In the genomic region with DNA sequence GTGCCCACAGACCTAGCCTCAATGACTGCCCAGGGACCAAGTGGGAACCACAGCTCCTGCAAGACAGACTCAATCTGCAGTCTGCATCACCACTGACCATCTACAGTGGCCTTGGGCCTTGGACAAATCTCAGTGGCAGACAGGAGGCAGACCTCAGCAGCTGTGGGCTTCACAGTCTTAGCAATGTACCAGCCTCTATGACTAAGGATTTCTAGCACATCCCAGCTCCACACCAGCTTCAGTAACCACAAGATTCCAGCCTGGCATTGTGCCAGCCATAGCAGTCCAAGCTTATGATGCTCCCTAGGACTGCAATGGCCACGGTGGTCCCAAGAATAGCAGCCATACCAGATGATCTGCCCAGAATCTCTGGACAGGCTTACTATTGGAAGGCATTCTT, we compare ENCODE assay signal across 17 cellular contexts. TPM values are rescaled to one million over a fixed set of nuclear protein-coding genes. Genes with fewer than 3 reads are reported as not detected.
A peak's percentile ranks its signal among the peaks of the same experiment; 100 is the strongest.
DNase-seq lines count a peak whose midpoint lies in the region; ATAC-seq and TF ChIP-seq lines count a peak whose summit lies in the region.
"Had no signal": no experiment of that assay in that cellular context is flagged by ENCODE, and none has a peak within 500 bp of the region (broad histone marks: within the 10 kb centered on the region; RNA-seq: fewer than 3 reads in every experiment).

No MANE protein-coding gene starts in this region.

- peak; percentile 51 for DNase-seq in A673 (ENCODE audit: low spot score)
- peak; percentile 60 for DNase-seq in GM23248
- DNase-seq in SJSA1 (ENCODE audit: low read depth in 1 of 2, low spot score in 2 of 2), result peak; percentile 39 to 75
- peak; percentile 73 for DNase-seq in fibroblast of the aortic adventitia (ENCODE audit: low read depth)
- DNase-seq in activated T-cell treated with anti-CD3 and anti-CD28 coated beads, Interleukin-2, amount 50 U/mL, for 48 hours, result no peak
- DNase-seq in left lobe of liver (ENCODE audit: low spot score), result no peak
- DNase-seq in stimulated activated naive CD8-positive, alpha-beta T cell treated with anti-CD3 and anti-CD28 coated beads, Interleukin-15, Interleukin-2, amounts not matched to agents 100 U/mL and 50 U/mL, for 24 hours, result no peak
- DNase-seq: aorta; CD4-positive, CD25-positive, alpha-beta regulatory T cell; H7; KG1; naive thymus-derived CD8-positive, alpha-beta T cell; NCI-H2029 treated with DMSO at 0.1 percent for 48 hours; upper lobe of left lung had no signal

- no peak overlapping the region for H3K4me2 ChIP-seq in GM23248 (ENCODE audit: unreplicated experiment)

- H3K79me2 ChIP-seq in GM23248 (ENCODE audit: insufficient read depth), result no peaks in the 10 kb centered on the region

- H3K4me1 ChIP-seq in A673 (ENCODE audit: insufficient read depth, low read length, poor library complexity, severe bottlenecking) (peaks cover 15% of the 10 kb centered on the region), GM23248 (ENCODE audit: insufficient read depth) (no peaks in the 10 kb centered on the region), SJSA1 (replicated peaks) (peaks cover 3% of the 10 kb centered on the region; the same call in 1 of the 2 replicates)
- H3K4me1 ChIP-seq: upper lobe of left lung had no signal

- H4K20me1 ChIP-seq in GM23248 (ENCODE audit: insufficient read depth), result no peaks in the 10 kb centered on the region

- intact Hi-C loops in A673 (cut with micrococcal nuclease; ENCODE audit: unreplicated experiment), result no loop called here

- TF ChIP-seq CTCF in A673 (conservative IDR thresholded peaks at IDR 0.05; ENCODE audit: low read depth, low read length) (no peak), fibroblast of the aortic adventitia (IDR thresholded peaks at IDR 0.05; ENCODE audit: insufficient read depth, low read length) (no peak)

- in situ Hi-C loops in GM23248 (cut with MboI), result loop anchor here (25.0 kb wide), 1 partner anchor 884 kb away; no protein-coding TSS in a partner anchor

- no peak overlapping the region for H3K4me3 ChIP-seq in A673 (ENCODE audit: low read depth, low read length, poor library complexity, severe bottlenecking)
- H3K4me3 ChIP-seq in GM23248, result no peak overlapping the region
- H3K4me3 ChIP-seq in SJSA1, result no peak overlapping the region
- no peak overlapping the region for H3K4me3 ChIP-seq in fibroblast of the aortic adventitia (ENCODE audit: low read depth, low read length)
- H3K4me3 ChIP-seq: skin epidermis, upper lobe of left lung had no signal

- H2AFZ ChIP-seq in GM23248, result no peak overlapping the region

- CTCF ChIA-PET in A673 (lab: Charles Lee), result no interaction called here

- no TSS peak for BruUV-seq in A673 (replicated peaks; lab: Mats Ljungman, UMichigan)

- H3K36me3 ChIP-seq in A673 (ENCODE audit: insufficient read depth, low read length, poor library complexity, severe bottlenecking) (no peaks in the 10 kb centered on the region), GM23248 (ENCODE audit: low read depth) (no peaks in the 10 kb centered on the region), SJSA1 (no peaks in the 10 kb centered on the region)
- H3K36me3 ChIP-seq: upper lobe of left lung had no signal

- no peak overlapping the region for H3K9ac ChIP-seq in GM23248

- no peak for ATAC-seq in GM18520 (IDR thresholded peaks at IDR 0.05; ENCODE audit: unreplicated experiment)
- ATAC-seq in left lobe of liver, result no peak
- ATAC-seq in stimulated activated naive CD8-positive, alpha-beta T cell treated with anti-CD3 and anti-CD28 coated beads, Interleukin-15, Interleukin-2, amounts not matched to agents 100 U/mL and 50 U/mL, for 24 hours, result no peak
- ATAC-seq: naive thymus-derived CD8-positive, alpha-beta T cell had no signal

- 69 to 96% methylated on average over 1 of the region's 1 CpG for WGBS in GM23248 (ENCODE audit: low coverage in 1 of 2, low lambda C conversion rate in 2 of 2, missing lambda C conversion rate in 2 of 2), 2 experiments

- H3K9me3 ChIP-seq in A673 (ENCODE audit: low read depth, low read length, poor library complexity, severe bottlenecking) (peaks cover 4% of the 10 kb centered on the region), GM23248 (ENCODE audit: low read depth) (no peaks in the 10 kb centered on the region), SJSA1 (replicated peaks) (no peaks in the 10 kb centered on the region)
- H3K9me3 ChIP-seq: upper lobe of left lung had no signal

- H3K27me3 ChIP-seq in A673 (replicated peaks; ENCODE audit: insufficient read depth, low read depth, low read length, poor library complexity) (no peaks in the 10 kb centered on the region), GM23248 (replicated peaks; ENCODE audit: insufficient read depth) (no peaks in the 10 kb centered on the region), SJSA1 (replicated peaks) (no peaks in the 10 kb centered on the region)
- H3K27me3 ChIP-seq: upper lobe of left lung had no signal

- POLR2A ChIA-PET in A673 (lab: Charles Lee; ENCODE audit: low non-redundant PET), result no interaction called here

- no peaks in the 10 kb centered on the region for H3K9me2 ChIP-seq in GM23248 (ENCODE audit: insufficient read depth)

- no peak overlapping the region for H3K27ac ChIP-seq in A673 (ENCODE audit: low read depth, low read length, poor library complexity, severe bottlenecking)
- H3K27ac ChIP-seq in GM23248, result no peak overlapping the region
- no peak overlapping the region for H3K27ac ChIP-seq in SJSA1
- H3K27ac ChIP-seq: epithelial cell of prostate, skin epidermis, upper lobe of left lung had no signal

- H3F3A ChIP-seq in GM23248 (ENCODE audit: insufficient read depth), result no peaks in the 10 kb centered on the region

RNA-seq across cellular contexts. Expression of a gene that starts 19.6 kb away (rescaled TPM):
- total RNA-seq in A673 (2021) (63.4 and 69.6 TPM in 2 replicates), fibroblast of the aortic adventitia (ENCODE audit: low replicate concordance) (28.7 and 55.7 TPM in 2 replicates), left lobe of liver (9.0 TPM)
- 30.5 and 44.1 TPM in 2 replicates for total RNA-seq in GM23248 (2014; rRNA removed; shearing (Covaris generic))
- polyA plus RNA-seq in GM23248 (2016; fragmentation: Nextera tagmentation; extraction: Ambion mirVana), result 22.9 and 25.8 TPM in 2 replicates
- 40.4 and 54.7 TPM in 2 replicates for total RNA-seq in SJSA1 (2014; rRNA removed; shearing (Covaris generic))

Comparison
In these comparisons a context has a peak if more than half of its experiments do, and no peak if none do; other contexts are left out.
1. DNase-seq: peak in A673 (single experiment), GM23248 (single experiment), SJSA1 (2 of 2) and fibroblast of the aortic adventitia (single experiment); none in activated T-cell treated with anti-CD3 and anti-CD28 coated beads, Interleukin-2, amount 50 U/mL, for 48 hours (0 of 2), left lobe of liver (single experiment) and stimulated activated naive CD8-positive, alpha-beta T cell treated with anti-CD3 and anti-CD28 coated beads, Interleukin-15, Interleukin-2, amounts not matched to agents 100 U/mL and 50 U/mL, for 24 hours (single experiment).